20 cellular contexts compared by ENCODE assay signal in the genomic region with DNA sequence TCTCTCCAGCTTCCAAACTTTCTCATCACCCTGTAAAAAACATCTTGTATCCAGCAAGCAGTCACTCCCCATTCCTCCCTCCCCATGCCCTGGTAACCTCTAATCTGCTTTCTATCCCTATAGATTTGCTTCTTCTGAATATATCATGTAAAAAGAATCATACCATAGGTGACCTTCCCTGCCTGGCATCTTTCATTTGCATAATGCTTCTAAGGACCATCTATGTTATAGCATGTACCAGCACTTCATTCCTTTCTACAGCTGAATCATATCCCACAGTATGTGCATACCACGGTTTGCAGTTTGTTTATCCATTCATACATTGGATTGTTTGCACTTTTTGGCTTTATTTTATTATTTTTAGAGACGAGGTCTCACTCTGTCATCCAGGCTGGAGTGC.
"Had no signal": no experiment of that assay in that cellular context is flagged by ENCODE, and none has a peak within 500 bp of the region (broad histone marks: within the 10 kb centered on the region; RNA-seq: fewer than 3 reads in every experiment).

No MANE protein-coding gene starts in this region.

- H3K27ac ChIP-seq: prostate gland had no signal

- H3K4me3 Mint-ChIP-seq: dendritic cell treated with granulocyte-macrophage colony-stimulating factor and Interleukin-4, amounts not matched to agents 40 ng/mL and 50 ng/mL, for 4 days; neural crest cell; stimulated activated naive CD8-positive, alpha-beta T cell treated with anti-CD3 and anti-CD28 coated beads, Interleukin-15, Interleukin-2, amounts not matched to agents 100 ng/mL and 50 ng/mL, for 24 hours; T-cell had no signal

- ATAC-seq: activated CD4-positive, CD25-positive, alpha-beta regulatory T cell treated with anti-CD3 and anti-CD28 coated beads, Interleukin-2, amount 50 U/mL, for 24 hours; T-cell had no signal

- H3K27ac Mint-ChIP-seq: dendritic cell treated with granulocyte-macrophage colony-stimulating factor and Interleukin-4, amounts not matched to agents 40 ng/mL and 50 ng/mL, for 4 days; stimulated activated naive CD8-positive, alpha-beta T cell treated with anti-CD3 and anti-CD28 coated beads, Interleukin-15, Interleukin-2, amounts not matched to agents 100 ng/mL and 50 ng/mL, for 24 hours; T-cell had no signal

- H3K4me3 ChIP-seq: ascending aorta, lung, prostate gland, right atrium auricular region, tibial nerve had no signal

- H3K36me3 Mint-ChIP-seq: T-cell had no signal

- H3K36me3 ChIP-seq: ascending aorta, prostate gland, right atrium auricular region, tibial nerve had no signal

- H3K27me3 Mint-ChIP-seq: stimulated activated naive CD8-positive, alpha-beta T cell treated with anti-CD3 and anti-CD28 coated beads, Interleukin-15, Interleukin-2, amounts not matched to agents 100 ng/mL and 50 ng/mL, for 24 hours; T-cell had no signal

- H3K27me3 ChIP-seq: ascending aorta, right atrium auricular region, tibial nerve had no signal

- DNase-seq: activated CD4-positive, alpha-beta T cell treated with anti-CD3 and anti-CD28 coated beads, Interleukin-2, amount 50 U/mL, for 1 hour; activated CD8-positive, alpha-beta memory T cell treated with anti-CD3 and anti-CD28 coated beads, Interleukin-2, amount 50 U/mL, for 4 hours; activated effector memory CD4-positive, alpha-beta T cell treated with anti-CD3 and anti-CD28 coated beads, Interleukin-2, amount 50 U/mL, for 16 hours; activated naive CD4-positive, alpha-beta T cell treated with anti-CD3 and anti-CD28 coated beads, Interleukin-2, amount 50 U/mL, for 16 hours; activated T-cell treated with anti-CD3 and anti-CD28 coated beads, Interleukin-2, amount 50 U/mL, for 48 hours; effector CD8-positive, alpha-beta T cell; hippocampal formation; islet precursor cell; midbrain; T-cell; T-helper 9 cell had no signal

- H3K9me3 ChIP-seq: ascending aorta, prostate gland, right atrium auricular region, tibial nerve had no signal
